ENCODE assay signal across 32 cellular contexts in genomic region chr7:4208086-4208485, GRCh38.
"Had no signal": no experiment of that assay in that cellular context is flagged by ENCODE, and none has a peak within 500 bp of the region (broad histone marks: within the 10 kb centered on the region; RNA-seq: fewer than 3 reads in every experiment).

No MANE protein-coding gene starts in this region.

- H3K27me3 Mint-ChIP-seq: progenitor cell of endocrine pancreas; stimulated activated naive CD8-positive, alpha-beta T cell treated with anti-CD3 and anti-CD28 coated beads, Interleukin-15, amount 100 ng/mL, for 72 hours had no signal

- H3K9me3 ChIP-seq: esophagus muscularis mucosa, heart right ventricle, left ventricle myocardium inferior, lower lobe of right lung, pancreas, right lobe of liver, suprapubic skin, transverse colon had no signal

- H3K4me1 Mint-ChIP-seq: stimulated activated naive CD8-positive, alpha-beta T cell treated with anti-CD3 and anti-CD28 coated beads, Interleukin-15, amount 100 ng/mL, for 72 hours had no signal

- H3K36me3 Mint-ChIP-seq: naive thymus-derived CD8-positive, alpha-beta T cell had no signal

- H3K27ac ChIP-seq: esophagus muscularis mucosa, heart right ventricle, left ventricle myocardium inferior, lower lobe of right lung, neural progenitor cell, pancreas, right lobe of liver, suprapubic skin, transverse colon had no signal

- DNase-seq: caudate nucleus; cerebellar nuclear complex; effector CD8-positive, alpha-beta T cell; endodermal cell; foreskin melanocyte; glutamatergic neuron; heart right ventricle; hippocampal formation; kidney glomerular epithelial cell; left colon; left ventricle myocardium inferior; lower lobe of right lung; naive thymus-derived CD8-positive, alpha-beta T cell; nucleus accumbens; small intestine; stimulated activated CD4-positive, alpha-beta T cell treated with anti-CD3 and anti-CD28 coated beads, Interleukin-12 subunit alpha, Interleukin-12 subunit beta, amount 100 ng/mL, for 4 hours; stimulated activated CD4-positive, alpha-beta T cell treated with anti-CD3 and anti-CD28 coated beads, Interleukin-1b, Interleukin-23, amount 100 ng/mL, for 48 hours; stimulated activated CD4-positive, alpha-beta T cell treated with anti-CD3 and anti-CD28 coated beads, Interleukin-4, amount 100 ng/mL, for 1 hour; stimulated activated CD8-positive, alpha-beta memory T cell treated with anti-CD3 and anti-CD28 coated beads, Interleukin-4, amount 100 ng/mL, for 48 hours; stimulated activated naive CD4-positive, alpha-beta T cell; stimulated activated naive CD8-positive, alpha-beta T cell treated with anti-CD3 and anti-CD28 coated beads, Interleukin-15, amount 100 ng/mL, for 72 hours; transverse colon had no signal

- H3K27me3 ChIP-seq: esophagus muscularis mucosa, neural progenitor cell, pancreas, right lobe of liver, suprapubic skin, transverse colon had no signal

- H3K4me3 Mint-ChIP-seq: dendritic cell treated with granulocyte-macrophage colony-stimulating factor and Interleukin-4, amounts not matched to agents 40 ng/mL and 50 ng/mL, for 4 days; endodermal cell; naive thymus-derived CD8-positive, alpha-beta T cell; neural progenitor cell; stimulated activated naive CD8-positive, alpha-beta T cell treated with anti-CD3 and anti-CD28 coated beads, Interleukin-15, amount 100 ng/mL, for 72 hours had no signal

- H3K27ac Mint-ChIP-seq: dendritic cell treated with granulocyte-macrophage colony-stimulating factor and Interleukin-4, amounts not matched to agents 40 ng/mL and 50 ng/mL, for 4 days; endodermal cell; progenitor cell of endocrine pancreas had no signal

- H2AFZ ChIP-seq: neural progenitor cell had no signal

- H3K4me1 ChIP-seq: esophagus muscularis mucosa, heart right ventricle, left ventricle myocardium inferior, lower lobe of right lung, pancreas, right lobe of liver, transverse colon had no signal

- H3K9ac ChIP-seq: neural progenitor cell had no signal

- H3K4me3 ChIP-seq: esophagus muscularis mucosa, heart right ventricle, left ventricle myocardium inferior, lower lobe of right lung, neural progenitor cell, pancreas, right lobe of liver, suprapubic skin, transverse colon had no signal

- FAIRE-seq: colon, endothelial cell of umbilical vein, islet of Langerhans, pancreas, small intestine had no signal

- ATAC-seq: left colon; lower lobe of right lung; naive thymus-derived CD8-positive, alpha-beta T cell; pancreas had no signal

- H3K36me3 ChIP-seq: esophagus muscularis mucosa, heart right ventricle, left ventricle myocardium inferior, lower lobe of right lung, neural progenitor cell, pancreas, right lobe of liver, suprapubic skin, transverse colon had no signal

- H3K9me3 Mint-ChIP-seq: dendritic cell treated with granulocyte-macrophage colony-stimulating factor and Interleukin-4, amounts not matched to agents 40 ng/mL and 50 ng/mL, for 4 days; endodermal cell; naive thymus-derived CD8-positive, alpha-beta T cell; neural progenitor cell; stimulated activated naive CD8-positive, alpha-beta T cell treated with anti-CD3 and anti-CD28 coated beads, Interleukin-15, amount 100 ng/mL, for 72 hours had no signal

- H3K4me2 ChIP-seq: neural progenitor cell had no signal
